Comparison of ENCODE assay signal across 33 cellular contexts in genomic region chr17:73302189-73302588, GRCh38. TPM values are rescaled to one million over a fixed set of nuclear protein-coding genes. Genes with fewer than 3 reads are reported as not detected.
A peak's percentile ranks its signal among the peaks of the same experiment; 100 is the strongest.
DNase-seq lines count a peak whose midpoint lies in the region; ATAC-seq and TF ChIP-seq lines count a peak whose summit lies in the region.
"Had no signal": no experiment of that assay in that cellular context is flagged by ENCODE, and none has a peak within 500 bp of the region (broad histone marks: within the 10 kb centered on the region; RNA-seq: fewer than 3 reads in every experiment).

No MANE protein-coding gene starts in this region.

- no peaks in the 10 kb centered on the region for H3K27me3 Mint-ChIP-seq in MCF 10A (ENCODE audit: insufficient read depth, unreplicated experiment)

- peaks cover 2% of the 10 kb centered on the region for H3K79me1 ChIP-seq in mesenchymal stem cell (replicated peaks; ENCODE audit: low read length, poor library complexity, severe bottlenecking)

- intact Hi-C loops in breast epithelium (cut with DNase I; ENCODE audit: low total_unique reads) (no loop called here), MCF 10A (cut with micrococcal nuclease) (no loop called here), uterus (cut with DNase I; ENCODE audit: low total_unique reads) (no loop called here)

- H3K9me3 ChIP-seq in breast epithelium (no peaks in the 10 kb centered on the region), mesenchymal stem cell (ENCODE audit: control insufficient read depth, low read length) (no peaks in the 10 kb centered on the region), uterus (no peaks in the 10 kb centered on the region)
- H3K9me3 ChIP-seq: adrenal gland, ovary, right atrium auricular region had no signal

- CTCF ChIA-PET in MCF 10A (lab: Yijun Ruan, JAX), result interaction anchor here (0.8 to 1.3 kb wide), 4 partner anchors 9 to 68 kb away, joined by 3 to 7 read pairs (median 4); partner anchors contain the start of gene CDC42EP4

- H3K27me3 ChIP-seq in breast epithelium (no peaks in the 10 kb centered on the region), mesenchymal stem cell (ENCODE audit: control insufficient read depth in 1 of 2, insufficient read depth in 1 of 2, low read length in 2 of 2) (no peaks in the 10 kb centered on the region), uterus (no peaks in the 10 kb centered on the region)
- H3K27me3 ChIP-seq: adrenal gland, foreskin keratinocyte, ovary, right atrium auricular region had no signal

- in situ Hi-C loops in astrocyte of the cerebellum (cut with HindIII; ENCODE audit: low sequenced_read_pairs), result no loop called here

- peaks cover 29% of the 10 kb centered on the region for H3K36me3 Mint-ChIP-seq in MCF 10A (ENCODE audit: insufficient read depth, unreplicated experiment)
- H3K36me3 Mint-ChIP-seq: activated CD8-positive, alpha-beta memory T cell treated with anti-CD3 and anti-CD28 coated beads, Interleukin-2, amount 10 ng/mL, durations not matched to agents 7 days and 5 days; CD8-positive, alpha-beta T cell; natural killer cell; stimulated activated naive B cell treated with anti-CD40 and anti-IgM and Interleukin-4, amounts not matched to agents 10 μg/mL and 1 μg/mL and 100 μg/mL, for 72 hours had no signal

- H3K4me3 ChIP-seq in breast epithelium (no peak overlapping the region), astrocyte of the cerebellum (ENCODE audit: low read depth, low read length) (no peak overlapping the region), mesenchymal stem cell (ENCODE audit: insufficient read depth in 1 of 2, low read depth in 1 of 2, low read length in 2 of 2) (no peak overlapping the region), uterus (no peak overlapping the region)
- H3K4me3 ChIP-seq: adrenal gland, ovary, right atrium auricular region had no signal

- H3K4me2 ChIP-seq in mesenchymal stem cell (ENCODE audit: low read length, poor library complexity, severe bottlenecking), result no peak overlapping the region

- no peak for ATAC-seq in HG03196 (IDR thresholded peaks at IDR 0.05; ENCODE audit: unreplicated experiment)
- ATAC-seq: activated CD8-positive, alpha-beta memory T cell treated with anti-CD3 and anti-CD28 coated beads, Interleukin-2, amount 10 ng/mL, durations not matched to agents 7 days and 5 days; activated T-cell treated with anti-CD3 and anti-CD28 coated beads, Interleukin-2, amount 50 U/mL, for 72 hours; CD8-positive, alpha-beta T cell; foreskin keratinocyte; left lobe of liver; natural killer cell; stimulated activated naive B cell treated with anti-CD40 and anti-IgM and Interleukin-4, amounts not matched to agents 10 μg/mL and 1 μg/mL and 100 μg/mL, for 72 hours had no signal

- H3K9me3 Mint-ChIP-seq in MCF 10A (ENCODE audit: unreplicated experiment), result no peaks in the 10 kb centered on the region
- H3K9me3 Mint-ChIP-seq: activated CD4-positive, alpha-beta T cell treated with anti-CD3 and anti-CD28 coated beads, Interleukin-2, amount 10 ng/mL, durations not matched to agents 7 days and 5 days; activated T-cell treated with anti-CD3 and anti-CD28 coated beads, Interleukin-2, amount 50 U/mL, for 72 hours; CD8-positive, alpha-beta T cell; natural killer cell; stimulated activated naive B cell treated with anti-CD40 and anti-IgM and Interleukin-4, amounts not matched to agents 10 μg/mL and 1 μg/mL and 100 μg/mL, for 72 hours; T-helper 2 cell treated with Interferon-gamma antibody and Interleukin-4, amounts not matched to agents 5 μg/mL and 100 μg/mL, for 36 hours had no signal

- no peak overlapping the region for H2BK12ac ChIP-seq in mesenchymal stem cell (ENCODE audit: low read length in 2 of 2)

- H3K18ac ChIP-seq in mesenchymal stem cell (ENCODE audit: low read depth in 1 of 2, low read length in 2 of 2), result no peak overlapping the region

- POLR2A ChIA-PET in MCF 10A (lab: Yijun Ruan, JAX), result interaction anchor here (0.6 to 0.9 kb wide), 4 partner anchors 8 to 43 kb away, joined by 3 to 5 read pairs (median 4); no protein-coding TSS in a partner anchor

- H3K9ac ChIP-seq in mesenchymal stem cell (ENCODE audit: low read length), result peak overlapping the region; percentile 19

- no peak for DNase-seq in breast epithelium (ENCODE audit: low spot score in 2 of 2)
- DNase-seq in MCF 10A (ENCODE audit: unreplicated experiment), result no peak
- DNase-seq in astrocyte of the cerebellum (ENCODE audit: low read depth), result peak; percentile 78
- peak; percentile 33 for DNase-seq in mesenchymal stem cell
- no peak for DNase-seq in uterus
- no peak for DNase-seq in HT-29 (ENCODE audit: low spot score)
- DNase-seq in NCI-H128 (lab: John Stamatoyannopoulos, UW; ENCODE audit: unreplicated experiment), result no peak
- DNase-seq: activated CD4-positive, alpha-beta T cell treated with anti-CD3 and anti-CD28 coated beads, Interleukin-2, amount 10 ng/mL, durations not matched to agents 7 days and 5 days; activated CD8-positive, alpha-beta memory T cell treated with anti-CD3 and anti-CD28 coated beads, Interleukin-2, amount 10 ng/mL, durations not matched to agents 7 days and 5 days; activated naive CD4-positive, alpha-beta T cell treated with Interleukin-2 at 50 U/mL for 16 hours; activated T-cell treated with anti-CD3 and anti-CD28 coated beads, Interleukin-2, amount 50 U/mL, for 72 hours; adrenal gland; CD8-positive, alpha-beta T cell; central memory CD4-positive, alpha-beta T cell; foreskin keratinocyte; Karpas-422; natural killer cell; NCI-H187; NCI-H2171 treated with DMSO at 0.1 percent for 48 hours; NCI-H526; ovary; stimulated activated CD4-positive, alpha-beta T cell treated with anti-CD3 and anti-CD28 coated beads, Interleukin-12 subunit alpha, Interleukin-12 subunit beta, amount 100 ng/mL, for 4 hours; stimulated activated CD4-positive, alpha-beta T cell treated with anti-CD3 and anti-CD28 coated beads, Interleukin-4, amount 100 ng/mL, for 24 hours; stimulated activated naive B cell treated with anti-CD40 and anti-IgM and Interleukin-4, amounts not matched to agents 10 μg/mL and 1 μg/mL and 100 μg/mL, for 72 hours had no signal

- no TSS peak for BruUV-seq in MCF 10A (replicated peaks; lab: Mats Ljungman, UMichigan)

- 97% methylated on average over 2 of the region's 3 CpGs for WGBS in mesenchymal stem cell

- no peak overlapping the region for H3K23ac ChIP-seq in mesenchymal stem cell (ENCODE audit: low read length in 2 of 2)

- peak overlapping the region; percentile 33 to 59 for H3K27ac ChIP-seq in breast epithelium
- H3K27ac ChIP-seq in mesenchymal stem cell (ENCODE audit: low read length, poor library complexity, severe bottlenecking), result no peak overlapping the region
- H3K27ac ChIP-seq in uterus, result peak overlapping the region; percentile 51 to 54
- H3K27ac ChIP-seq: 22Rv1, foreskin keratinocyte, right atrium auricular region, VCaP had no signal

- no peaks in the 10 kb centered on the region for H3K36me3 ChIP-seq in breast epithelium
- peaks cover 3 to 11% of the 10 kb centered on the region in 2 experiments for H3K36me3 ChIP-seq in mesenchymal stem cell (ENCODE audit: control insufficient read depth in 1 of 2, insufficient read depth in 2 of 2, low read depth in 1 of 2, low read length in 2 of 2)
- no peaks in the 10 kb centered on the region for H3K36me3 ChIP-seq in uterus
- H3K36me3 ChIP-seq: adrenal gland, ovary, right atrium auricular region had no signal

- no peak overlapping the region for H4K91ac ChIP-seq in mesenchymal stem cell (ENCODE audit: low read length)

- no peak overlapping the region for H4K8ac ChIP-seq in mesenchymal stem cell (ENCODE audit: low read length)

- TF ChIP-seq CTCF in breast epithelium (IDR thresholded peaks at IDR 0.05) (no peak), MCF 10A (IDR thresholded peaks at IDR 0.05; ENCODE audit: unreplicated experiment) (no peak), astrocyte of the cerebellum (IDR thresholded peaks at IDR 0.05; ENCODE audit: low read depth, low read length, missing control alignments) (no peak), uterus (IDR thresholded peaks at IDR 0.05) (no peak)

- H3K4me1 ChIP-seq in breast epithelium (peaks cover 5 to 32% of the 10 kb centered on the region in 2 donors), mesenchymal stem cell (ENCODE audit: control insufficient read depth, insufficient read depth, low read depth, low read length) (peaks cover 51% of the 10 kb centered on the region), uterus (peaks cover 10 to 12% of the 10 kb centered on the region in 2 donors)

- no peak overlapping the region for H2AK5ac ChIP-seq in mesenchymal stem cell (ENCODE audit: low read length, severe bottlenecking)

- peaks cover 35% of the 10 kb centered on the region for H3K4me1 Mint-ChIP-seq in MCF 10A (ENCODE audit: insufficient read depth, unreplicated experiment)

- H3K4me3 Mint-ChIP-seq in MCF 10A (ENCODE audit: unreplicated experiment), result no peak overlapping the region
- H3K4me3 Mint-ChIP-seq: activated CD4-positive, alpha-beta T cell treated with anti-CD3 and anti-CD28 coated beads, Interleukin-2, amount 10 ng/mL, durations not matched to agents 7 days and 5 days; activated CD8-positive, alpha-beta memory T cell treated with anti-CD3 and anti-CD28 coated beads, Interleukin-2, amount 10 ng/mL, durations not matched to agents 7 days and 5 days; activated T-cell treated with anti-CD3 and anti-CD28 coated beads, Interleukin-2, amount 50 U/mL, for 72 hours; CD8-positive, alpha-beta T cell; natural killer cell; stimulated activated naive B cell treated with anti-CD40 and anti-IgM and Interleukin-4, amounts not matched to agents 10 μg/mL and 1 μg/mL and 100 μg/mL, for 72 hours; T-helper 2 cell treated with Interferon-gamma antibody and Interleukin-4, amounts not matched to agents 5 μg/mL and 100 μg/mL, for 36 hours had no signal

- no peak overlapping the region for H3K14ac ChIP-seq in mesenchymal stem cell (ENCODE audit: low read length in 2 of 2)

- no peak for TF ChIP-seq POLR2A in breast epithelium (IDR thresholded peaks at IDR 0.05)
- no peak for TF ChIP-seq POLR2A in uterus (IDR thresholded peaks at IDR 0.05)

- no peak overlapping the region for H2AFZ ChIP-seq in mesenchymal stem cell (ENCODE audit: low read depth, low read length)

- H2BK15ac ChIP-seq in mesenchymal stem cell (ENCODE audit: low read depth, poor library complexity, severe bottlenecking), result no peak overlapping the region

- no peak overlapping the region for H3K27ac Mint-ChIP-seq in MCF 10A (ENCODE audit: low read depth, unreplicated experiment)
- H3K27ac Mint-ChIP-seq: activated CD4-positive, alpha-beta T cell treated with anti-CD3 and anti-CD28 coated beads, Interleukin-2, amount 10 ng/mL, durations not matched to agents 7 days and 5 days; activated CD8-positive, alpha-beta memory T cell treated with anti-CD3 and anti-CD28 coated beads, Interleukin-2, amount 10 ng/mL, durations not matched to agents 7 days and 5 days; activated T-cell treated with anti-CD3 and anti-CD28 coated beads, Interleukin-2, amount 50 U/mL, for 72 hours; CD8-positive, alpha-beta T cell; natural killer cell; stimulated activated naive B cell treated with anti-CD40 and anti-IgM and Interleukin-4, amounts not matched to agents 10 μg/mL and 1 μg/mL and 100 μg/mL, for 72 hours; T-helper 2 cell treated with Interferon-gamma antibody and Interleukin-4, amounts not matched to agents 5 μg/mL and 100 μg/mL, for 36 hours had no signal

- no peak overlapping the region for H2BK5ac ChIP-seq in mesenchymal stem cell (ENCODE audit: low read depth, low read length, poor library complexity, severe bottlenecking)

- no peak overlapping the region for H3K4ac ChIP-seq in mesenchymal stem cell (ENCODE audit: low read depth in 1 of 2, low read length in 2 of 2)

- no peak overlapping the region for H2BK120ac ChIP-seq in mesenchymal stem cell (ENCODE audit: low read depth, low read length)

RNA-seq across cellular contexts. Expression of gene CDC42EP4, which starts 9.6 kb away (rescaled TPM):
- 100 to 1,000 TPM in 2 of 3 donors, 10 to 100 TPM in 1; 71.0 to 141 (median 112) TPM for total RNA-seq in breast epithelium
- total RNA-seq in MCF 10A (2022), result 11.0 and 12.2 TPM in 2 replicates
- 26.3 TPM for polyA plus RNA-seq in mesenchymal stem cell (2013, experiment 1 of 2)
- polyA plus RNA-seq in mesenchymal stem cell (2013, experiment 2 of 2), result 26.1 TPM
- 100 to 1,000 TPM in 1 of 4 donors, 10 to 100 TPM in 3; 26.6 to 131 (median 70.7) TPM for total RNA-seq in uterus
- 98.2 and 109 TPM in 2 replicates for total RNA-seq in HT-29 (2014; rRNA removed; shearing (Covaris generic))

RNA-seq across cellular contexts. Expression of gene CPSF4L, which starts 40.5 kb away (rescaled TPM):
- total RNA-seq in breast epithelium (under 1 TPM in 1 of 3 donors, not detected in 2; 0.29 TPM), MCF 10A (2022) (not detected in 2 replicates), uterus (under 1 TPM in 1 of 4 donors, not detected in 3; 0.34 TPM)
- not detected for polyA plus RNA-seq in mesenchymal stem cell (2013, experiment 1 of 2)
- polyA plus RNA-seq in mesenchymal stem cell (2013, experiment 2 of 2), result not detected
- 0.13 TPM in 1 of 2 replicates, not detected in the other for total RNA-seq in HT-29 (2014; rRNA removed; shearing (Covaris generic))
- total RNA-seq: activated CD4-positive, alpha-beta T cell treated with anti-CD3 and anti-CD28 coated beads, Interleukin-2, amount 10 ng/mL, durations not matched to agents 7 days and 5 days; activated CD8-positive, alpha-beta memory T cell treated with anti-CD3 and anti-CD28 coated beads, Interleukin-2, amount 10 ng/mL, durations not matched to agents 7 days and 5 days; activated T-cell treated with anti-CD3 and anti-CD28 coated beads, Interleukin-2, amount 50 U/mL, for 72 hours; adrenal gland; CD8-positive, alpha-beta T cell; dermis microvascular lymphatic vessel endothelial cell; foreskin keratinocyte; H4; natural killer cell; right atrium auricular region had no signal
- polyA plus RNA-seq: adrenal gland, foreskin keratinocyte, ovary, thymus had no signal

Comparison
In these comparisons a context has a peak if more than half of its experiments do, and no peak if none do; other contexts are left out.
1. DNase-seq: peak in astrocyte of the cerebellum (single experiment) and mesenchymal stem cell (single experiment); none in breast epithelium (0 of 2), MCF 10A (single experiment), uterus (0 of 2), HT-29 (single experiment) and NCI-H128 (single experiment).